Comparison of ENCODE assay signal across 1 cellular context in the genomic region with DNA sequence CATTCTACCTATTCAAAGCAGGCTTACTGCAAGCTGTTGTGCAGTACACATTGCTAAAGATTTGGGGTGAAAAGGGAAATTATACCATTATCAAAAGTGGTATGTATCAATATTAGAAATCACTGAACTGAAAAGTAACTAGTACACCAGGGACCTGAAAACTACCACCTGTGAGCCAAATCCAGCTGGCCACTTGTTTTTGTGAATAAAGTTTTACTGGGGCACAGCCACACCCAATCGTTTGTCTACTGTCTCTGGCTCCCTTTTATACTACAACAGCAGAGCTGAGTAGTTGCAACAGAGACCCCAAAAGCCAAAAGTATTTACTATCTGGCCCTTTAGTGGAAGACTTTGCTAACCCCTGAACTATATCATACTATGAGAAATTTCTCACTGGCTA.
TF ChIP-seq lines count a peak whose summit lies in the region.

No MANE protein-coding gene starts in this region.

TF ChIP-seq in H1, 55 proteins besides CTCF, POLR2A, EP300 and RAD21 (continued from another document):
- TF ChIP-seq SUZ12 (IDR thresholded peaks at IDR 0.05; ENCODE audit: low read length), result no peak
- no peak for TF ChIP-seq CEBPB (IDR thresholded peaks at IDR 0.05; ENCODE audit: low read depth, low read length)
TF ChIP-seq in H1: peak in this region for 0.
